Comparison of ENCODE assay signal across 8 cellular contexts in genomic region chr18:3593381-3593903, GRCh38.
A peak's percentile ranks its signal among the peaks of the same experiment; 100 is the strongest.
DNase-seq lines count a peak whose midpoint lies in the region; ATAC-seq and TF ChIP-seq lines count a peak whose summit lies in the region.

No MANE protein-coding gene starts in this region.

- H3K36me3 ChIP-seq in RWPE2 (ENCODE audit: low read depth) (no peaks in the 10 kb centered on the region), mesenchymal stem cell (ENCODE audit: control insufficient read depth in 1 of 2, insufficient read depth in 2 of 2, low read depth in 1 of 2, low read length in 2 of 2) (peaks cover 3 to 19% of the 10 kb centered on the region in 2 experiments), urinary bladder (ENCODE audit: insufficient read depth) (no peaks in the 10 kb centered on the region)

- H4K8ac ChIP-seq in mesenchymal stem cell (ENCODE audit: low read length) = no peak overlapping the region

- H3K27me3 ChIP-seq in RWPE2 (ENCODE audit: insufficient read depth, poor library complexity, severe bottlenecking) (no peaks in the 10 kb centered on the region), mesenchymal stem cell (ENCODE audit: control insufficient read depth in 1 of 2, insufficient read depth in 1 of 2, low read length in 2 of 2) (no peaks in the 10 kb centered on the region)

- peak overlapping the region; percentile 75 for H3K4me3 Mint-ChIP-seq in dendritic cell treated with granulocyte-macrophage colony-stimulating factor and Interleukin-4, amounts not matched to agents 40 ng/mL and 50 ng/mL, for 4 days

- no peak overlapping the region for H4K91ac ChIP-seq in mesenchymal stem cell (ENCODE audit: low read length)

- peak overlapping the region in 1 of 2 experiments; percentile 74 for H3K18ac ChIP-seq in mesenchymal stem cell (ENCODE audit: low read depth in 1 of 2, low read length in 2 of 2)

- H2BK12ac ChIP-seq in mesenchymal stem cell (ENCODE audit: low read length in 2 of 2) = no peak overlapping the region

- H3K14ac ChIP-seq in mesenchymal stem cell (ENCODE audit: low read length in 2 of 2) = no peak overlapping the region

- H3K27ac Mint-ChIP-seq in dendritic cell treated with granulocyte-macrophage colony-stimulating factor and Interleukin-4, amounts not matched to agents 40 ng/mL and 50 ng/mL, for 4 days = peak overlapping the region; percentile 99

- no peak overlapping the region for H2BK120ac ChIP-seq in mesenchymal stem cell (ENCODE audit: low read depth, low read length)

- 2% methylated on average over 7 of the region's 11 CpGs for WGBS in mesenchymal stem cell
- WGBS in urinary bladder = 11% methylated on average over 11 of the region's 11 CpGs

- H3K4me1 ChIP-seq in RWPE2 (ENCODE audit: insufficient read depth, poor library complexity, severe bottlenecking) (peaks cover 35% of the 10 kb centered on the region), mesenchymal stem cell (ENCODE audit: control insufficient read depth, insufficient read depth, low read depth, low read length) (peaks cover 29% of the 10 kb centered on the region), urinary bladder (ENCODE audit: insufficient read depth) (no peaks in the 10 kb centered on the region)

- H3K4ac ChIP-seq in mesenchymal stem cell (ENCODE audit: low read depth in 1 of 2, low read length in 2 of 2) = peak overlapping the region in 1 of 2 experiments; percentile 70

- H3K27me3 Mint-ChIP-seq in dendritic cell treated with granulocyte-macrophage colony-stimulating factor and Interleukin-4, amounts not matched to agents 40 ng/mL and 50 ng/mL, for 4 days = no peaks in the 10 kb centered on the region

- peaks cover 16% of the 10 kb centered on the region for H3K79me1 ChIP-seq in mesenchymal stem cell (replicated peaks; ENCODE audit: low read length, poor library complexity, severe bottlenecking)

- peaks cover 21% of the 10 kb centered on the region for H3K36me3 Mint-ChIP-seq in dendritic cell treated with granulocyte-macrophage colony-stimulating factor and Interleukin-4, amounts not matched to agents 40 ng/mL and 50 ng/mL, for 4 days (ENCODE audit: low read depth)

- H3K9me3 Mint-ChIP-seq in dendritic cell treated with granulocyte-macrophage colony-stimulating factor and Interleukin-4, amounts not matched to agents 40 ng/mL and 50 ng/mL, for 4 days = no peaks in the 10 kb centered on the region

- ATAC-seq in HG03097 (IDR thresholded peaks at IDR 0.05; ENCODE audit: low FRiP score, unreplicated experiment) (peak; percentile 11), RWPE2 (ENCODE audit: low read depth) (peak; percentile 58), GM21737 (IDR thresholded peaks at IDR 0.05; ENCODE audit: unreplicated experiment) (no peak)

- peak overlapping the region; percentile 97 for H3K9ac ChIP-seq in mesenchymal stem cell (ENCODE audit: low read length)

- H3K4me2 ChIP-seq in mesenchymal stem cell (ENCODE audit: low read length, poor library complexity, severe bottlenecking) = peak overlapping the region; percentile 62

- H3K23ac ChIP-seq in mesenchymal stem cell (ENCODE audit: low read length in 2 of 2) = no peak overlapping the region

- H3K9me3 ChIP-seq in RWPE2 (ENCODE audit: severe bottlenecking) (no peaks in the 10 kb centered on the region), mesenchymal stem cell (ENCODE audit: control insufficient read depth, low read length) (no peaks in the 10 kb centered on the region)

- TF ChIP-seq CTCF in GM12864 (IDR thresholded peaks at IDR 0.05; ENCODE audit: low read depth, low read length, missing control alignments) (no peak), RWPE2 (IDR thresholded peaks at IDR 0.05; ENCODE audit: poor library complexity, severe bottlenecking) (no peak)

- peak overlapping the region; percentile 99 for H3K27ac ChIP-seq in RWPE2 (ENCODE audit: poor library complexity, severe bottlenecking)
- H3K27ac ChIP-seq in mesenchymal stem cell (ENCODE audit: low read length, poor library complexity, severe bottlenecking) = peak overlapping the region; percentile 92
- H3K27ac ChIP-seq in urinary bladder (ENCODE audit: low read depth) = peak overlapping the region; percentile 89

- H2BK15ac ChIP-seq in mesenchymal stem cell (ENCODE audit: low read depth, poor library complexity, severe bottlenecking) = peak overlapping the region; percentile 17

- H2BK5ac ChIP-seq in mesenchymal stem cell (ENCODE audit: low read depth, low read length, poor library complexity, severe bottlenecking) = peak overlapping the region; percentile 85

- no peak overlapping the region for H2AFZ ChIP-seq in mesenchymal stem cell (ENCODE audit: low read depth, low read length)

- DNase-seq in GM12864 (ENCODE audit: low read depth) (no peak), RWPE2 (ENCODE audit: low spot score) (peak; percentile 75), mesenchymal stem cell (peak; percentile 98), HuH-7.5 (ENCODE audit: low spot score) (no peak)

- peak overlapping the region; percentile 42; the same call in 1 of the 2 replicates for H3K4me3 ChIP-seq in GM12864 (ENCODE audit: low read depth, low read length)
- no peak overlapping the region for H3K4me3 ChIP-seq in RWPE2 (ENCODE audit: severe bottlenecking)
- peak overlapping the region in 1 of 2 experiments; percentile 84 for H3K4me3 ChIP-seq in mesenchymal stem cell (ENCODE audit: insufficient read depth in 1 of 2, low read depth in 1 of 2, low read length in 2 of 2)
- no peak overlapping the region for H3K4me3 ChIP-seq in urinary bladder (ENCODE audit: low read depth, low read length)

- H2AK5ac ChIP-seq in mesenchymal stem cell (ENCODE audit: low read length, severe bottlenecking) = no peak overlapping the region

- intact Hi-C loops in dendritic cell treated with granulocyte-macrophage colony-stimulating factor and Interleukin-4, amounts not matched to agents 40 ng/mL and 50 ng/mL, for 4 days (cut with micrococcal nuclease) = loop anchor here (1.0 to 10.0 kb wide), 3 partner anchors 144 to 959 kb away; no protein-coding TSS in a partner anchor

- H3K4me1 Mint-ChIP-seq in dendritic cell treated with granulocyte-macrophage colony-stimulating factor and Interleukin-4, amounts not matched to agents 40 ng/mL and 50 ng/mL, for 4 days (ENCODE audit: low read depth) = peaks cover 44% of the 10 kb centered on the region

Comparison
In these comparisons a context has a peak if more than half of its experiments do, and no peak if none do; other contexts are left out.
1. DNase-seq: peak in RWPE2 (single experiment) and mesenchymal stem cell (single experiment); none in GM12864 (single experiment) and HuH-7.5 (single experiment).
2. Peak in every context shown above with its lines, with median percentiles within 50 percentile points of each other: H3K27ac ChIP-seq.